In the genomic region with DNA sequence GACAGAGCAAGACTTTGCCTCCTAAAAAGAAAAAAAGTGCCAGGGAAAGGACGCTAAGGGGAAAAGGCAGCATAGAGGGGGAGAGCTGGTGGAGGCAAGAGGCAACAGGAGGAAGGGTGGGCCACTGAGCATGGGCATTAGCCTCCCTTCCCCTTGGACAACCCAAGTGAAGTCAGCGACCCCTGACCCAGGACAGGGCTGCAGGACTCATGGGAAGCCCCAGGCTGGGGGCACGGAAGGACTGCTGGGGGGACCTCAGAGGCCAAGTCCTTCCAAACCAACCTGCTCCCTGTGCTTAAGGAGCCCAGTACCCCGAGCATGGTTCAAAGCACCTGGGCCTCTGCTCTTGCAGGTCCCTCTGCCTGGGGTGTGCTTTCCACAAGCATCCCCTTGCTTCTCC, we compare ENCODE assay signal across 17 cellular contexts. TPM values are rescaled to one million over a fixed set of nuclear protein-coding genes. Genes with fewer than 3 reads are reported as not detected.
"Had no signal": no experiment of that assay in that cellular context is flagged by ENCODE, and none has a peak within 500 bp of the region (broad histone marks: within the 10 kb centered on the region; RNA-seq: fewer than 3 reads in every experiment).

No MANE protein-coding gene starts in this region.

- H3K4me3 Mint-ChIP-seq: activated CD8-positive, alpha-beta memory T cell treated with anti-CD3 and anti-CD28 coated beads, Interleukin-2, amount 10 ng/mL, durations not matched to agents 7 days and 5 days; activated naive CD4-positive, alpha-beta T cell treated with anti-CD3 and anti-CD28 coated beads, Interleukin-2, amount 10 ng/mL, durations not matched to agents 7 days and 5 days; T-cell had no signal

- H3K36me3 ChIP-seq: neutrophil had no signal

- ATAC-seq: activated CD8-positive, alpha-beta memory T cell treated with anti-CD3 and anti-CD28 coated beads, Interleukin-2, amount 10 ng/mL, durations not matched to agents 7 days and 5 days; stimulated activated naive CD8-positive, alpha-beta T cell treated with anti-CD3 and anti-CD28 coated beads, Interleukin-15, Interleukin-2, amounts not matched to agents 100 U/mL and 50 U/mL, for 24 hours; T-cell had no signal

- H3K27me3 Mint-ChIP-seq: activated CD8-positive, alpha-beta memory T cell treated with anti-CD3 and anti-CD28 coated beads, Interleukin-2, amount 10 ng/mL, durations not matched to agents 7 days and 5 days had no signal

- H3K9me3 ChIP-seq: neutrophil had no signal

- H3K27ac Mint-ChIP-seq: activated CD8-positive, alpha-beta memory T cell treated with anti-CD3 and anti-CD28 coated beads, Interleukin-2, amount 10 ng/mL, durations not matched to agents 7 days and 5 days; activated naive CD4-positive, alpha-beta T cell treated with anti-CD3 and anti-CD28 coated beads, Interleukin-2, amount 10 ng/mL, durations not matched to agents 7 days and 5 days; activated T-helper 2 cell treated with anti-CD3 and anti-CD28 coated beads, Interferon-gamma antibody, Interleukin-2, Interleukin-4, amounts not matched to agents 10 μg/mL and 5 μg/mL and 100 μg/mL, durations not matched to agents 14 hours and 24 hours and 36 hours; T-cell had no signal

- H3K27ac ChIP-seq: neutrophil had no signal

- H3K9me3 Mint-ChIP-seq: activated naive CD4-positive, alpha-beta T cell treated with anti-CD3 and anti-CD28 coated beads, Interleukin-2, amount 10 ng/mL, durations not matched to agents 7 days and 5 days; activated T-helper 2 cell treated with anti-CD3 and anti-CD28 coated beads, Interferon-gamma antibody, Interleukin-2, Interleukin-4, amounts not matched to agents 10 μg/mL and 5 μg/mL and 100 μg/mL, durations not matched to agents 14 hours and 24 hours and 36 hours; T-cell had no signal

- DNase-seq: activated CD4-positive, CD25-positive, alpha-beta regulatory T cell treated with anti-CD3 and anti-CD28 coated beads, Interleukin-2, amount 50 U/mL, for 72 hours; activated CD8-positive, alpha-beta memory T cell treated with anti-CD3 and anti-CD28 coated beads, Interleukin-2, amount 10 ng/mL, durations not matched to agents 7 days and 5 days; activated naive CD4-positive, alpha-beta T cell treated with anti-CD3 and anti-CD28 coated beads, Interleukin-2, amount 10 ng/mL, durations not matched to agents 7 days and 5 days; activated T-cell treated with anti-CD3 and anti-CD28 coated beads, Interleukin-2, amount 50 U/mL, for 1 hour; cortex of kidney; effector CD8-positive, alpha-beta T cell; foreskin fibroblast; hippocampal formation; midbrain; retina; stimulated activated CD4-positive, alpha-beta T cell treated with anti-CD3 and anti-CD28 coated beads, Interleukin-15, amount 100 ng/mL, for 24 hours; stimulated activated CD4-positive, alpha-beta T cell treated with anti-CD3 and anti-CD28 coated beads, Interleukin-4, amount 100 ng/mL, for 4 hours; stimulated activated CD8-positive, alpha-beta memory T cell treated with anti-CD3 and anti-CD28 coated beads, Interleukin-4, amount 100 ng/mL, for 48 hours; stimulated activated naive CD8-positive, alpha-beta T cell treated with anti-CD3 and anti-CD28 coated beads, Interleukin-15, Interleukin-2, amounts not matched to agents 100 U/mL and 50 U/mL, for 24 hours; T-cell had no signal

- H3K36me3 Mint-ChIP-seq: activated CD8-positive, alpha-beta memory T cell treated with anti-CD3 and anti-CD28 coated beads, Interleukin-2, amount 10 ng/mL, durations not matched to agents 7 days and 5 days; activated naive CD4-positive, alpha-beta T cell treated with anti-CD3 and anti-CD28 coated beads, Interleukin-2, amount 10 ng/mL, durations not matched to agents 7 days and 5 days; T-cell had no signal

RNA-seq across cellular contexts. Expression of a gene that starts 27.5 kb away (rescaled TPM):
- total RNA-seq: activated CD8-positive, alpha-beta memory T cell treated with anti-CD3 and anti-CD28 coated beads, Interleukin-2, amount 10 ng/mL, durations not matched to agents 7 days and 5 days; activated T-helper 2 cell treated with anti-CD3 and anti-CD28 coated beads, Interferon-gamma antibody, Interleukin-2, Interleukin-4, amounts not matched to agents 10 μg/mL and 5 μg/mL and 100 μg/mL, durations not matched to agents 14 hours and 24 hours and 36 hours had no signal
